In the genomic region with DNA sequence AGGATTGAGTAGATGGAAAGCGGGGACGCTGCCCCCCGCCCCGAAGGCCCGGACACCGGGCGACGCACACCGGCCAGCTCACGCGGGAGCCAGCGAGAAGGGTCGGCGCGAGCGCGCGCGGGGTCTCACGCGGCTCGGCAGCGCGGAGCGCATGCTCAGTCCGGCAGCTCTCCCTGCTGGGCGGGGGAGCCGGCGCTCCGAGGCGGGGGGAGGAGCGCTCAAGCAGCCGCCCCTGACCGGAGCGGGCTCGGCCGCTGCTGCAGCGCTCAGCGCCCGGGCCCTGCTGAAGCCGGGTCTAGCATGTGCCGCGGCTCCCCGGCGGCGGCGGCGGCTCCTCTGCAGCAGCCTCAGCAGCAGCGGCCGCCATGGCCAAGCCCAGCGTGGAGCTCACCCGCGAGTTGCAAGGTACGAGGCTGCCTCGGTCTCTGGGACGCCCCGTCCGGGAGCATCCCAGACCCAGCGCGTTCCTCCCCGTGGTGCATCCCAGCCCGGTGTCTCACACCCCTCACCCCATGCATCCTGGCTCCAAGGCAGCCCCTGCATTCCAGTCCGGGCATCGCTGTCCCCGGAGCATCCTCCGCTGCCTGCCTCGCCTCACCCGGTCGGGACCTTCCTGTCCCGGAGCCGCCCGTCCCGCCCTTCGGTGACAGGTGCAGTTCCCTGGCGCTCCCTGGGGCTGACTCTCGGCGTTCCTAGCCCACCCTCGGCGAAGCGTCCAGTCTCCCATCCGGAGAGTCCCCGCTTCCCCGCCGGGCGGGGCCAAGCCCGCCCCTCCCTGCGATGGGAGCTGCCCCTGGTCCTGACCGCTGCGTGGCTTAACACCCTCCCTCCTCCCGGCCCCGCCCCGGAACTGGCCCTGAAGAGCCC, we compare ENCODE assay signal across 9 cellular contexts. TPM values are rescaled to one million over a fixed set of nuclear protein-coding genes. Genes with fewer than 3 reads are reported as not detected.
DNase-seq lines count a peak whose midpoint lies in the region; ATAC-seq and TF ChIP-seq lines count a peak whose summit lies in the region.
"Had no signal": no experiment of that assay in that cellular context is flagged by ENCODE, and none has a peak within 500 bp of the region (broad histone marks: within the 10 kb centered on the region; RNA-seq: fewer than 3 reads in every experiment).

CARMIL3 (plus strand) TSS at position 221 of the 867 bp plus-strand sequence; CDS start at position 366, 145 bp downstream.

- no peaks in the 10 kb centered on the region for H3K36me3 ChIP-seq in thymus (ENCODE audit: control insufficient read depth, insufficient read depth)

- no peak within 1 kb of the TSS for H3K27ac Mint-ChIP-seq in neural crest cell (ENCODE audit: unreplicated experiment)

- H3K27me3 Mint-ChIP-seq in neural crest cell (ENCODE audit: low read depth) = peaks cover 20% of the 10 kb centered on the region

- TF ChIP-seq CTCF in foreskin keratinocyte (conservative IDR thresholded peaks at IDR 0.05) (no peak), neural crest cell (conservative IDR thresholded peaks at IDR 0.05) (no peak)

- peak within 1 kb of the TSS; percentile 85 for H3K4me3 Mint-ChIP-seq in neural crest cell

- no peaks in the 10 kb centered on the region for H3K4me1 ChIP-seq in foreskin keratinocyte
- H3K4me1 ChIP-seq in thymus (ENCODE audit: control insufficient read depth, insufficient read depth, low read length) = peaks cover 3% of the 10 kb centered on the region

- H3K9me3 Mint-ChIP-seq in neural crest cell = no peaks in the 10 kb centered on the region

- DNase-seq in D341Med (ENCODE audit: low spot score) (peak; percentile 97), HUDEP-2 (lab: John Stamatoyannopoulos, UW; ENCODE audit: unreplicated experiment in 76 of 76) (peak in 47 of 76 experiments; percentile 2 to 55 (median 24)), RPMI7951 (ENCODE audit: low read depth) (peak; percentile 36), activated gamma-delta T cell treated with Interleukin-2 at 50 U/mL for 16 hours (peak; percentile 55), foreskin keratinocyte (no peak), neural crest cell (ENCODE audit: low read depth, low spot score) (peak; percentile 55)

- H3K27ac ChIP-seq in foreskin keratinocyte (no peak within 1 kb of the TSS), thymus (ENCODE audit: low read depth) (no peak within 1 kb of the TSS)
- H3K27ac ChIP-seq: epithelial cell of prostate had no signal

- H3K4me1 Mint-ChIP-seq in neural crest cell = peaks cover 14% of the 10 kb centered on the region

- H3K4me3 ChIP-seq in thymus (ENCODE audit: low read length) = peak within 1 kb of the TSS; percentile 58

- H3K9me3 ChIP-seq in thymus (ENCODE audit: control insufficient read depth) = no peaks in the 10 kb centered on the region

- H3K36me3 Mint-ChIP-seq in neural crest cell (ENCODE audit: low read depth) = no peaks in the 10 kb centered on the region

- peaks cover 50% of the 10 kb centered on the region for H3K27me3 ChIP-seq in foreskin keratinocyte
- H3K27me3 ChIP-seq in thymus (ENCODE audit: control insufficient read depth, insufficient read depth) = peaks cover 3% of the 10 kb centered on the region

- WGBS in thymus = under 1% methylated on average over 92 of the region's 92 CpGs

- ATAC-seq in GM19467 (IDR thresholded peaks at IDR 0.05; ENCODE audit: unreplicated experiment) (peak; percentile 61), foreskin keratinocyte (peak; percentile 74)

RNA-seq across cellular contexts. Expression of gene CARMIL3, which starts in this region (rescaled TPM):
- total RNA-seq in RPMI7951 (2014; rRNA removed; shearing (Covaris generic)) = under 0.01 and 0.12 TPM in 2 replicates
- total RNA-seq in foreskin keratinocyte (0.07 TPM in 2 replicates), neural crest cell (9.3 and 9.4 TPM in 2 replicates)
- polyA plus RNA-seq in foreskin keratinocyte (0.03 TPM in 1 of 2 replicates, not detected in the other), thymus (0.89 TPM)

Comparison
In these comparisons a context has a peak if more than half of its experiments do, and no peak if none do; other contexts are left out.
1. Peak in DNase-seq in RPMI7951; RNA of the gene not detected or under 1 TPM.
2. Peak in ATAC-seq in foreskin keratinocyte; RNA of the gene not detected or under 1 TPM.
3. DNase-seq: peak in D341Med (single experiment), HUDEP-2 (47 of 76), activated gamma-delta T cell treated with Interleukin-2 at 50 U/mL for 16 hours (single experiment) and neural crest cell (single experiment); none in foreskin keratinocyte (0 of 2).